Comparison of ENCODE assay signal across 25 cellular contexts in the genomic region with DNA sequence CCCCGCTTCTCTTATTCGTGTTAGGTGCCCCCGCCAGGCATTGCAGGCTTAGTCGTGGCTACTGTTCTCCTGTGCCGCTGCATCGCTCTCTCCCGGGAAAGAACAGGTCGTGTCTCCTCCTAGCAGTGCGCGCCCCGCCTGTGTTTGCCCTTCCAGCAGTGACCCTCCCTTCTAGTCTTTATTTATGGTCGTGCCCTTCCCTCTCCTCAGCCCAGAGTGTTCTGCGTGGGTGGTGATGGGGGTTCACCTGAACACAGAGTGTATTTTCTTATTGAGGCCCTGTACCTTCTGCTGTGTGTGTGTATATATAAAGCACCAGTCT. TPM values are rescaled to one million over a fixed set of nuclear protein-coding genes. Genes with fewer than 3 reads are reported as not detected.
DNase-seq lines count a peak whose midpoint lies in the region; ATAC-seq lines count a peak whose summit lies in the region.
"Had no signal": no experiment of that assay in that cellular context is flagged by ENCODE, and none has a peak within 500 bp of the region (broad histone marks: within the 10 kb centered on the region; RNA-seq: fewer than 3 reads in every experiment).

No MANE protein-coding gene starts in this region.

- H3K4me3 Mint-ChIP-seq in activated T-cell treated with anti-CD3 and anti-CD28 coated beads, Interleukin-2, amount 50 U/mL, for 24 hours = no peak overlapping the region
- H3K4me3 Mint-ChIP-seq in activated T-cell treated with anti-CD3 and anti-CD28 coated beads, Interleukin-2, amount 50 U/mL, for 72 hours = peak overlapping the region in 1 of 2 donors; percentile 17
- H3K4me3 Mint-ChIP-seq: natural killer cell treated with Interleukin-12 subunit alpha and Interleukin-12 subunit beta and Interleukin-15 and Interleukin-18, amount 100 ng/mL, for 72 hours; stimulated activated memory B cell treated with anti-CD40 and anti-IgM and Interleukin-4, amounts not matched to agents 10 μg/mL and 1 μg/mL and 100 μg/mL, for 72 hours had no signal

- peaks cover 34% of the 10 kb centered on the region for H3K27me3 Mint-ChIP-seq in activated T-cell treated with anti-CD3 and anti-CD28 coated beads, Interleukin-2, amount 50 U/mL, for 24 hours
- H3K27me3 Mint-ChIP-seq in activated T-cell treated with anti-CD3 and anti-CD28 coated beads, Interleukin-2, amount 50 U/mL, for 72 hours (ENCODE audit: low read depth) = peaks cover 17% of the 10 kb centered on the region
- H3K27me3 Mint-ChIP-seq: stimulated activated memory B cell treated with anti-CD40 and anti-IgM and Interleukin-4, amounts not matched to agents 10 μg/mL and 1 μg/mL and 100 μg/mL, for 72 hours had no signal

- H3K4me1 Mint-ChIP-seq in activated T-cell treated with anti-CD3 and anti-CD28 coated beads, Interleukin-2, amount 50 U/mL, for 24 hours (ENCODE audit: low read depth) = peaks cover 24% of the 10 kb centered on the region
- peaks cover 35% of the 10 kb centered on the region for H3K4me1 Mint-ChIP-seq in activated T-cell treated with anti-CD3 and anti-CD28 coated beads, Interleukin-2, amount 50 U/mL, for 72 hours (ENCODE audit: low read depth)
- H3K4me1 Mint-ChIP-seq: stimulated activated memory B cell treated with anti-CD40 and anti-IgM and Interleukin-4, amounts not matched to agents 10 μg/mL and 1 μg/mL and 100 μg/mL, for 72 hours had no signal

- no peak for ATAC-seq in activated T-cell treated with anti-CD3 and anti-CD28 coated beads, Interleukin-2, amount 50 U/mL, for 72 hours (replicated peaks in 1 of 2)
- peak; percentile 39 for ATAC-seq in left colon
- peak; percentile 40 for ATAC-seq in sciatic nerve
- no peak for ATAC-seq in GM19467 (IDR thresholded peaks at IDR 0.05; ENCODE audit: unreplicated experiment)
- ATAC-seq: left lobe of liver; stimulated activated memory B cell treated with anti-CD40 and anti-IgM and Interleukin-4, amounts not matched to agents 10 μg/mL and 1 μg/mL and 100 μg/mL, for 72 hours had no signal

- peak overlapping the region; percentile 81 for H3K27ac Mint-ChIP-seq in activated T-cell treated with anti-CD3 and anti-CD28 coated beads, Interleukin-2, amount 50 U/mL, for 24 hours
- no peak overlapping the region for H3K27ac Mint-ChIP-seq in activated T-cell treated with anti-CD3 and anti-CD28 coated beads, Interleukin-2, amount 50 U/mL, for 72 hours
- H3K27ac Mint-ChIP-seq: natural killer cell treated with Interleukin-12 subunit alpha and Interleukin-12 subunit beta and Interleukin-15 and Interleukin-18, amount 100 ng/mL, for 72 hours; stimulated activated memory B cell treated with anti-CD40 and anti-IgM and Interleukin-4, amounts not matched to agents 10 μg/mL and 1 μg/mL and 100 μg/mL, for 72 hours had no signal

- no peak for DNase-seq in activated T-cell treated with anti-CD3 and anti-CD28 coated beads, Interleukin-2, amount 50 U/mL, for 24 hours
- DNase-seq in activated T-cell treated with anti-CD3 and anti-CD28 coated beads, Interleukin-2, amount 50 U/mL, for 72 hours = no peak
- DNase-seq in NCI-H2227 treated with DMSO at 0.1 percent for 48 hours (lab: John Stamatoyannopoulos, UW) = peak; percentile 27
- DNase-seq in left colon = no peak
- no peak for DNase-seq in sciatic nerve (ENCODE audit: low spot score)
- no peak for DNase-seq in activated gamma-delta T cell treated with Interleukin-2 at 50 U/mL for 16 hours
- no peak for DNase-seq in AG08395 (ENCODE audit: low spot score)
- DNase-seq: activated naive CD4-positive, alpha-beta T cell treated with anti-CD3 and anti-CD28 coated beads, Interleukin-2, amount 50 U/mL, for 16 hours; anterior cingulate cortex; COR-L47; cortex of kidney; DMS79 treated with DMSO at 0.1 percent for 48 hours; esophagus squamous epithelium; foreskin melanocyte; KBM-7; MG63; NCI-H2081; NCI-H446; NCI-H82; stimulated activated CD4-positive, alpha-beta T cell treated with anti-CD3 and anti-CD28 coated beads, Interleukin-12 subunit alpha, Interleukin-12 subunit beta, amount 100 ng/mL, for 4 hours; stimulated activated CD4-positive, alpha-beta T cell treated with anti-CD3 and anti-CD28 coated beads, Interleukin-4, amount 100 ng/mL, for 1 hour had no signal

- H3K9me3 Mint-ChIP-seq in activated T-cell treated with anti-CD3 and anti-CD28 coated beads, Interleukin-2, amount 50 U/mL, for 24 hours = no peaks in the 10 kb centered on the region
- peaks cover 0 to under 1% of the 10 kb centered on the region in 2 donors for H3K9me3 Mint-ChIP-seq in activated T-cell treated with anti-CD3 and anti-CD28 coated beads, Interleukin-2, amount 50 U/mL, for 72 hours
- H3K9me3 Mint-ChIP-seq: natural killer cell treated with Interleukin-12 subunit alpha and Interleukin-12 subunit beta and Interleukin-15 and Interleukin-18, amount 100 ng/mL, for 72 hours; stimulated activated memory B cell treated with anti-CD40 and anti-IgM and Interleukin-4, amounts not matched to agents 10 μg/mL and 1 μg/mL and 100 μg/mL, for 72 hours had no signal

- intact Hi-C loops in left colon (cut with DNase I, micrococcal nuclease) (no loop called here), sciatic nerve (cut with DNase I) (no loop called here)

- peaks cover 39% of the 10 kb centered on the region for H3K36me3 Mint-ChIP-seq in activated T-cell treated with anti-CD3 and anti-CD28 coated beads, Interleukin-2, amount 50 U/mL, for 24 hours (ENCODE audit: low read depth)
- peaks cover 6 to 10% of the 10 kb centered on the region in 2 donors for H3K36me3 Mint-ChIP-seq in activated T-cell treated with anti-CD3 and anti-CD28 coated beads, Interleukin-2, amount 50 U/mL, for 72 hours (ENCODE audit: insufficient read depth in 2 of 2)

RNA-seq across cellular contexts. Expression of a gene that starts 15.2 kb away (rescaled TPM):
- total RNA-seq in activated T-cell treated with anti-CD3 and anti-CD28 coated beads, Interleukin-2, amount 50 U/mL, for 72 hours = 10 to 100 TPM; 60.4 to 85.6 TPM
- 10 to 100 TPM; 18.3 to 22.5 TPM for total RNA-seq in left colon
- total RNA-seq in sciatic nerve = 81.0 TPM

RNA-seq across cellular contexts. Expression of a gene that starts 29.5 kb away (rescaled TPM):
- 10 to 100 TPM; 82.2 to 88.6 TPM for total RNA-seq in activated T-cell treated with anti-CD3 and anti-CD28 coated beads, Interleukin-2, amount 50 U/mL, for 72 hours
- total RNA-seq in left colon (100 to 1,000 TPM in 1 of 2 donors, 10 to 100 TPM in 1; 97.5 to 133 TPM), sciatic nerve (55.9 TPM)

RNA-seq across cellular contexts. Expression of a gene that starts 54.3 kb away (rescaled TPM):
- 100 to 1,000 TPM; 160 to 197 TPM for total RNA-seq in activated T-cell treated with anti-CD3 and anti-CD28 coated beads, Interleukin-2, amount 50 U/mL, for 72 hours
- total RNA-seq in left colon (100 to 1,000 TPM; 217 to 220 TPM), sciatic nerve (165 TPM)

Comparison
In these comparisons a context has a peak if more than half of its experiments do, and no peak if none do; other contexts are left out.
1. ATAC-seq: peak in left colon (single experiment) and sciatic nerve (single experiment); none in activated T-cell treated with anti-CD3 and anti-CD28 coated beads, Interleukin-2, amount 50 U/mL, for 72 hours (0 of 2) and GM19467 (single experiment).